9 cellular contexts compared by ENCODE assay signal in the genomic region with DNA sequence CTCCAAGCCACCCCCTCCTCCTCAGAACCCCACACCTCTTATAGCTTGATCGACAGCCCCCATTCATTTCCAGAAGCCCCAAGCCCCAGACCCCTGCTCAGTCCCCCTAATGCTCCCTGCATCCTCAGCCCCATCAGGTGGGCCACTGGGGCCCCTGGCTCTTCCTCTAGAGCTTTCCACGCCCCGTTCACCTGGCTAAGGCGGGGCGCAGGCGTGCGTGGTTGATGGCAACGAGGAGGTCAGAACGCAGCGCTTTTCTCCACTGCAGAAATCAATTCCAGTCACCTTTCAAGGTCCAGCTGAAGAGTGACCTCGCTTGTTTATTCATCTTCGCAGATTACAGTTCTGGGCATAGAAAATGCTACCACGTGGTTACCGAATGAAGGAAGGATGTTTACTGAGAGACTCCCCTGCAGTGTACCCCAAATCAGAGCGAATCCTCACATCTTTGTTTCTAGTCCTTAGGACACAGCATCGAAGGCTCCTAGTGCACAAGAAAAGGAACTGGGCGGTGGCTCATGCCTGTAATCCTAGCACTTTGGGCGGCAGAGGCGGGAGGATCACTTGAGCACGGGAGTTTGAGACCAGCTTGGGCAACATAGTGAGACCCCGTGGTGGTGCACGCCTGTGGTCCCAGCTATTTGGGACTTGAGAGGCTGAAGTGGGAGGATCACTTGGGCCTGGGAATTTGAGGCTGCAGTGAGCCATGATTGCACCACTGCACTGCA. TPM values are rescaled to one million over a fixed set of nuclear protein-coding genes. Genes with fewer than 3 reads are reported as not detected.
DNase-seq lines count a peak whose midpoint lies in the region; ATAC-seq and TF ChIP-seq lines count a peak whose summit lies in the region.
"Had no signal": no experiment of that assay in that cellular context is flagged by ENCODE, and none has a peak within 500 bp of the region (broad histone marks: within the 10 kb centered on the region; RNA-seq: fewer than 3 reads in every experiment).

No MANE protein-coding gene starts in this region.

- H3K4me3 Mint-ChIP-seq in endothelial cell (ENCODE audit: unreplicated experiment): peak overlapping the region; percentile 83

- H3K36me3 ChIP-seq in PC-3 (ENCODE audit: low read depth, low read length): no peaks in the 10 kb centered on the region; the same call in 1 of the 2 replicates

- BruUV-seq in PC-3 (replicated peaks; lab: Mats Ljungman, UMichigan): no TSS peak

- peak overlapping the region; percentile 30 for H3K27ac Mint-ChIP-seq in endothelial cell (ENCODE audit: unreplicated experiment)

- intact Hi-C loops in PC-3 (cut with micrococcal nuclease): no loop called here

- peaks cover 2% of the 10 kb centered on the region for H3K4me1 Mint-ChIP-seq in endothelial cell (ENCODE audit: unreplicated experiment)

- POLR2A ChIA-PET in PC-3 (lab: Charles Lee; ENCODE audit: unreplicated experiment): no interaction called here

- CTCF ChIA-PET in PC-3 (lab: Charles Lee): no interaction called here

- H3K4me3 ChIP-seq in PC-3 (ENCODE audit: low read length): peak overlapping the region; percentile 62
- H3K4me3 ChIP-seq in retinal pigment epithelial cell (ENCODE audit: low read length): peak overlapping the region; percentile 49

- no peaks in the 10 kb centered on the region for H3K9me2 ChIP-seq in PC-3 (replicated peaks; ENCODE audit: low read length)

- no peaks in the 10 kb centered on the region for H3K9me3 Mint-ChIP-seq in endothelial cell (ENCODE audit: unreplicated experiment)

- H3F3A ChIP-seq in PC-3 (ENCODE audit: low read length, unreplicated experiment): no peaks in the 10 kb centered on the region

- H3K4me2 ChIP-seq in PC-3 (ENCODE audit: low read length): peak overlapping the region; percentile 94

- peaks cover 10% of the 10 kb centered on the region for H3K36me3 Mint-ChIP-seq in endothelial cell (ENCODE audit: low read depth, unreplicated experiment)

- no peak overlapping the region for H3K27ac ChIP-seq in PC-3 (ENCODE audit: low read length)
- H3K27ac ChIP-seq: 22Rv1 had no signal

- H3K27me3 ChIP-seq in PC-3 (ENCODE audit: low read length): no peaks in the 10 kb centered on the region

- no peak for TF ChIP-seq POLR2A in GM18505 (IDR thresholded peaks at IDR 0.05; ENCODE audit: borderline replicate concordance, extremely low read depth, insufficient read depth, insufficient read length)

- H4K20me1 ChIP-seq in PC-3 (ENCODE audit: low read length): no peaks in the 10 kb centered on the region

- no peak for ATAC-seq in PC-3
- ATAC-seq in activated CD4-positive, CD25-positive, alpha-beta regulatory T cell treated with anti-CD3 and anti-CD28 coated beads, Interleukin-2, amount 50 U/mL, for 24 hours: no peak
- no peak for ATAC-seq in GM18505 (IDR thresholded peaks at IDR 0.05; ENCODE audit: unreplicated experiment)

- no peak for TF ChIP-seq CTCF in PC-3 (conservative IDR thresholded peaks at IDR 0.05; ENCODE audit: low read depth, low read length)
- TF ChIP-seq CTCF in endothelial cell (IDR thresholded peaks at IDR 0.05; ENCODE audit: unreplicated experiment): no peak
- TF ChIP-seq CTCF in retinal pigment epithelial cell (conservative IDR thresholded peaks at IDR 0.05; ENCODE audit: low read depth, low read length): no peak

- no peak overlapping the region for H3K9ac ChIP-seq in PC-3 (ENCODE audit: low read length)

- peaks cover 36% of the 10 kb centered on the region for H3K4me1 ChIP-seq in PC-3 (ENCODE audit: insufficient read depth, low read length)

- peaks cover 22% of the 10 kb centered on the region for H3K79me2 ChIP-seq in PC-3 (ENCODE audit: low read length)

- no peaks in the 10 kb centered on the region for H3K9me3 ChIP-seq in PC-3 (ENCODE audit: low read length)

- DNase-seq in DMS53 (lab: John Stamatoyannopoulos, UW): peak; percentile 62
- no peak for DNase-seq in DMS53 treated with DMSO at 0.1 percent for 48 hours (lab: John Stamatoyannopoulos, UW; ENCODE audit: unreplicated experiment)
- no peak for DNase-seq in PC-3
- DNase-seq in endothelial cell (ENCODE audit: low spot score): no peak
- no peak for DNase-seq in retinal pigment epithelial cell (ENCODE audit: low read depth)
- DNase-seq in T1000 (lab: John Stamatoyannopoulos, UW): no peak

- 0 out of 2 replicates have a peak overlapping the region, but pooled peaks have one; percentile 48 for H2AFZ ChIP-seq in PC-3 (ENCODE audit: low read length)

- peaks cover 22% of the 10 kb centered on the region for H3K27me3 Mint-ChIP-seq in endothelial cell (ENCODE audit: unreplicated experiment)

RNA-seq across cellular contexts. Expression of a gene that starts 0.8 kb away (rescaled TPM):
- total RNA-seq in PC-3 (2014; rRNA removed) (6.9 TPM in 2 replicates), endothelial cell (ENCODE audit: unreplicated experiment) (0.82 TPM)

RNA-seq across cellular contexts. Expression of a gene that starts 8.7 kb away (rescaled TPM):
- 26.6 and 31.0 TPM in 2 replicates for total RNA-seq in PC-3 (2014; rRNA removed)
- total RNA-seq in endothelial cell (ENCODE audit: unreplicated experiment): 35.5 TPM

RNA-seq across cellular contexts. Expression of a gene that starts 24.2 kb away (rescaled TPM):
- total RNA-seq in PC-3 (2014; rRNA removed): 6.3 and 11.1 TPM in 2 replicates
- total RNA-seq in endothelial cell (ENCODE audit: unreplicated experiment): 18.5 TPM

RNA-seq across cellular contexts. Expression of a gene that starts 44.2 kb away (rescaled TPM):
- total RNA-seq in PC-3 (2014; rRNA removed): 48.5 and 58.2 TPM in 2 replicates
- total RNA-seq in endothelial cell (ENCODE audit: unreplicated experiment): 56.7 TPM

RNA-seq across cellular contexts. Expression of a gene that starts 49.4 kb away (rescaled TPM):
- total RNA-seq in PC-3 (2014; rRNA removed) (11.0 and 11.3 TPM in 2 replicates), endothelial cell (ENCODE audit: unreplicated experiment) (29.5 TPM)
